Comparison of ENCODE assay signal across 1 cellular context in the genomic region with DNA sequence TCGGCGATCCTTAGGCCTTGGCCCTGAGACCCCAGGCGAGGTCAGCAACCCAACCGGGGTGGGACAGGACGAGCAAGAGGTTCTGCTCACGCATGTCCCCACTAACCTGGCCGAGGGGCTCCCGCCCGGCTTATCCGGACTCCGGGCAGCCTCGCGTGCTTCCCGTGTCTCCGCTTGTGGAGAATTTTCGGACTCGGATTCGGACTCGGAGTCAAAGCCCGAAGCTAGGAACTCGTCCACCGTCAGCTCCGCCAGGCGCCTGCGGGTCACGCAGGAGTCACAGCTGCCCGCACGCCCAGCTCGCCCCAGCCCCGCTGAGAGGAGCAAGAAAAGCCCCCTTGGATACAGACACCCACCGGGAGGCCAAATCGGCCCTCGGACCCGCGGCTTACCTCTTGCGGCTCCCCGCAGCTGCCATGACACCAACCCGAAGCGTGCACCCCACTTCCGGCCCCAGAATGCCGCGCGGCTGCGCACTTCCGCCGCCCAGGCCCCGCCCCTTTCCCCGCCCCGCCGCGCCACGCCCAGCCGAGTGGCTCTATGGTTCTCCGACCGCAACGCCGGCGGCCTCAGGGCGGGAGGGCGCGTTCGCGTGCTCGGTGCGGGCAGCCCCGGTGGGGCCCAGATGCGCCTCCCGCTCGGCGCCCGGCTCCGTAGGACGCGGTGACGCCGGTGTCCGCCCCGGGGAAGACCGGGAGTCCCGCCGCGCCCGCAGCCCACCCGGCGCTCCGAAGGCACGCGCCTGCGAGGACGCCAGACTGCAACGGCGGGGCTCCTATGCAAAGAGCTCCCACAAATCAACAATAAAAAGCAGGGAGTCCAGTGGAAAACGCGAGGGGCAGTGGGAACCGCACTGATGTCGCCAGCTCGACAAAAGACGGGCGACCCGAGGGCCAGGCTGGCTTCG.
TF ChIP-seq lines count a peak whose summit lies in the region.

A gene (minus strand): TSS at position 434 of the 907 bp plus-strand sequence. CDS start 16 bp downstream, at position 418.

TF ChIP-seq in HepG2, 621 proteins besides CTCF, POLR2A, EP300 and RAD21 (continued from another document and continues in another):
- TF ChIP-seq, protein P1, sequence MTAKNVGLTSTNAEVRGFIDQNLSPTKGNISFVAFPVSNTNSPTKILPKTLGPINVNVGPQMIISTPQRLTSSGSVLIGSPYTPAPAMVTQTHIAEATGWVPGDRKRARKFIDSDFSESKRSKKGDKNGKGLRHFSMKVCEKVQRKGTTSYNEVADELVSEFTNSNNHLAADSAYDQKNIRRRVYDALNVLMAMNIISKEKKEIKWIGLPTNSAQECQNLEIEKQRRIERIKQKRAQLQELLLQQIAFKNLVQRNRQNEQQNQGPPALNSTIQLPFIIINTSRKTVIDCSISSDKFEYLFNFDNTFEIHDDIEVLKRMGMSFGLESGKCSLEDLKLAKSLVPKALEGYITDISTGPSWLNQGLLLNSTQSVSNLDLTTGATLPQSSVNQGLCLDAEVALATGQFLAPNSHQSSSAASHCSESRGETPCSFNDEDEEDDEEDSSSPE (CRISPR knock-in tag; IDR thresholded peaks at IDR 0.05), result no peak
- no peak for TF ChIP-seq REXO4 (CRISPR knock-in tag; IDR thresholded peaks at IDR 0.05; ENCODE audit: borderline replicate concordance)
- TF ChIP-seq, protein P2, sequence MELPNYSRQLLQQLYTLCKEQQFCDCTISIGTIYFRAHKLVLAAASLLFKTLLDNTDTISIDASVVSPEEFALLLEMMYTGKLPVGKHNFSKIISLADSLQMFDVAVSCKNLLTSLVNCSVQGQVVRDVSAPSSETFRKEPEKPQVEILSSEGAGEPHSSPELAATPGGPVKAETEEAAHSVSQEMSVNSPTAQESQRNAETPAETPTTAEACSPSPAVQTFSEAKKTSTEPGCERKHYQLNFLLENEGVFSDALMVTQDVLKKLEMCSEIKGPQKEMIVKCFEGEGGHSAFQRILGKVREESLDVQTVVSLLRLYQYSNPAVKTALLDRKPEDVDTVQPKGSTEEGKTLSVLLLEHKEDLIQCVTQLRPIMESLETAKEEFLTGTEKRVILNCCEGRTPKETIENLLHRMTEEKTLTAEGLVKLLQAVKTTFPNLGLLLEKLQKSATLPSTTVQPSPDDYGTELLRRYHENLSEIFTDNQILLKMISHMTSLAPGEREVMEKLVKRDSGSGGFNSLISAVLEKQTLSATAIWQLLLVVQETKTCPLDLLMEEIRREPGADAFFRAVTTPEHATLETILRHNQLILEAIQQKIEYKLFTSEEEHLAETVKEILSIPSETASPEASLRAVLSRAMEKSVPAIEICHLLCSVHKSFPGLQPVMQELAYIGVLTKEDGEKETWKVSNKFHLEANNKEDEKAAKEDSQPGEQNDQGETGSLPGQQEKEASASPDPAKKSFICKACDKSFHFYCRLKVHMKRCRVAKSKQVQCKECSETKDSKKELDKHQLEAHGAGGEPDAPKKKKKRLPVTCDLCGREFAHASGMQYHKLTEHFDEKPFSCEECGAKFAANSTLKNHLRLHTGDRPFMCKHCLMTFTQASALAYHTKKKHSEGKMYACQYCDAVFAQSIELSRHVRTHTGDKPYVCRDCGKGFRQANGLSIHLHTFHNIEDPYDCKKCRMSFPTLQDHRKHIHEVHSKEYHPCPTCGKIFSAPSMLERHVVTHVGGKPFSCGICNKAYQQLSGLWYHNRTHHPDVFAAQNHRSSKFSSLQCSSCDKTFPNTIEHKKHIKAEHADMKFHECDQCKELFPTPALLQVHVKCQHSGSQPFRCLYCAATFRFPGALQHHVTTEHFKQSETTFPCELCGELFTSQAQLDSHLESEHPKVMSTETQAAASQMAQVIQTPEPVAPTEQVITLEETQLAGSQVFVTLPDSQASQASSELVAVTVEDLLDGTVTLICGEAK (IDR thresholded peaks at IDR 0.05), result no peak
- TF ChIP-seq, protein P2 (CRISPR knock-in tag; IDR thresholded peaks at IDR 0.05), result peak; percentile 25; the same call in 1 of the 2 replicates
- peak; percentile 84 for TF ChIP-seq YEATS4 (CRISPR knock-in tag; IDR thresholded peaks at IDR 0.05; ENCODE audit: borderline replicate concordance)
- no peak for TF ChIP-seq ZKSCAN8 (CRISPR knock-in tag; IDR thresholded peaks at IDR 0.05; ENCODE audit: borderline replicate concordance)
- peak; percentile 48; the same call in 1 of the 2 replicates for TF ChIP-seq CBFB (CRISPR knock-in tag; IDR thresholded peaks at IDR 0.05)
- no peak; the same call in 1 of the 2 replicates for TF ChIP-seq ZNF713 (CRISPR knock-in tag; IDR thresholded peaks at IDR 0.05)
- 0 out of 2 replicates have a peak, but pooled peaks have one; percentile 47 for TF ChIP-seq ZNF232 (CRISPR knock-in tag; IDR thresholded peaks at IDR 0.05; ENCODE audit: borderline replicate concordance)
- TF ChIP-seq, protein P3, sequence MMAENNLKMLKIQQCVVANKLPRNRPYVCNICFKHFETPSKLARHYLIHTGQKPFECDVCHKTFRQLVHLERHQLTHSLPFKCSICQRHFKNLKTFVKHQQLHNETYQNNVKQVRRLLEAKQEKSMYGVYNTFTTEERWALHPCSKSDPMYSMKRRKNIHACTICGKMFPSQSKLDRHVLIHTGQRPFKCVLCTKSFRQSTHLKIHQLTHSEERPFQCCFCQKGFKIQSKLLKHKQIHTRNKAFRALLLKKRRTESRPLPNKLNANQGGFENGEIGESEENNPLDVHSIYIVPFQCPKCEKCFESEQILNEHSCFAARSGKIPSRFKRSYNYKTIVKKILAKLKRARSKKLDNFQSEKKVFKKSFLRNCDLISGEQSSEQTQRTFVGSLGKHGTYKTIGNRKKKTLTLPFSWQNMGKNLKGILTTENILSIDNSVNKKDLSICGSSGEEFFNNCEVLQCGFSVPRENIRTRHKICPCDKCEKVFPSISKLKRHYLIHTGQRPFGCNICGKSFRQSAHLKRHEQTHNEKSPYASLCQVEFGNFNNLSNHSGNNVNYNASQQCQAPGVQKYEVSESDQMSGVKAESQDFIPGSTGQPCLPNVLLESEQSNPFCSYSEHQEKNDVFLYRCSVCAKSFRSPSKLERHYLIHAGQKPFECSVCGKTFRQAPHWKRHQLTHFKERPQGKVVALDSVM (CRISPR knock-in tag; IDR thresholded peaks at IDR 0.05), result no peak
- peak; percentile 89 for TF ChIP-seq KAT8 (CRISPR knock-in tag; IDR thresholded peaks at IDR 0.05)
- TF ChIP-seq SIX1 (CRISPR knock-in tag; IDR thresholded peaks at IDR 0.05; ENCODE audit: borderline replicate concordance), result no peak
- TF ChIP-seq ZNF792 (CRISPR knock-in tag; IDR thresholded peaks at IDR 0.05), result no peak
- TF ChIP-seq ZNF292 (CRISPR knock-in tag; IDR thresholded peaks at IDR 0.05; ENCODE audit: borderline replicate concordance, low read depth), result no peak
- no peak for TF ChIP-seq ARHGAP35 (CRISPR knock-in tag; IDR thresholded peaks at IDR 0.05; ENCODE audit: borderline replicate concordance)
- TF ChIP-seq ETV5 (CRISPR knock-in tag; IDR thresholded peaks at IDR 0.05; ENCODE audit: borderline replicate concordance), result 0 out of 2 replicates have a peak, but pooled peaks have one; percentile 7
- TF ChIP-seq SP2 (CRISPR knock-in tag; IDR thresholded peaks at IDR 0.05), result peak; percentile 70
- TF ChIP-seq JUNB (CRISPR knock-in tag; IDR thresholded peaks at IDR 0.05; ENCODE audit: borderline replicate concordance), result no peak
- TF ChIP-seq ZNF616 (CRISPR knock-in tag; IDR thresholded peaks at IDR 0.05; ENCODE audit: low read depth), result no peak
- peak; percentile 88 for TF ChIP-seq KDM2A (CRISPR knock-in tag; IDR thresholded peaks at IDR 0.05; ENCODE audit: borderline replicate concordance, low read depth)
- TF ChIP-seq SMAD9 (CRISPR knock-in tag; IDR thresholded peaks at IDR 0.05), result no peak
- TF ChIP-seq ZNF781 (CRISPR knock-in tag; IDR thresholded peaks at IDR 0.05; ENCODE audit: borderline replicate concordance, not compliant biosample characterization), result no peak
- peak; percentile 35; the same call in 1 of the 2 replicates for TF ChIP-seq SUZ12 (IDR thresholded peaks at IDR 0.05; ENCODE audit: low read depth, low read length)
- TF ChIP-seq NFATC3 (CRISPR knock-in tag; IDR thresholded peaks at IDR 0.05), result no peak
- TF ChIP-seq TP53 (CRISPR knock-in tag; conservative IDR thresholded peaks at IDR 0.05), result no peak
- TF ChIP-seq, protein P4, sequence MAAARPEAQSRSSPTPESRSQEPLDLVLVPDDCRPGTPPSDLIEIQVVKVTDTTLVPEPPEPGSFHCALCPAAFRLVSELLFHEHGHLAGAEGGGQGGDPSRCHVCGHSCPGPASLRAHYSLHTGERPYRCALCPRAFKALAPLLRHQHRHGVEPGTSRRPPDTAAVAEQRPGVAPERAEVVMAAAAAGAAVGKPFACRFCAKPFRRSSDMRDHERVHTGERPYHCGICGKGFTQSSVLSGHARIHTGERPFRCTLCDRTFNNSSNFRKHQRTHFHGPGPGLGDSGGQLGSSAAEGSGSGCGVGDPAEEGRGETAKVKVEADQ (CRISPR knock-in tag; IDR thresholded peaks at IDR 0.05; ENCODE audit: borderline replicate concordance), result no peak
- no peak for TF ChIP-seq ELF3 (CRISPR knock-in tag; IDR thresholded peaks at IDR 0.05)
- TF ChIP-seq, protein P5, sequence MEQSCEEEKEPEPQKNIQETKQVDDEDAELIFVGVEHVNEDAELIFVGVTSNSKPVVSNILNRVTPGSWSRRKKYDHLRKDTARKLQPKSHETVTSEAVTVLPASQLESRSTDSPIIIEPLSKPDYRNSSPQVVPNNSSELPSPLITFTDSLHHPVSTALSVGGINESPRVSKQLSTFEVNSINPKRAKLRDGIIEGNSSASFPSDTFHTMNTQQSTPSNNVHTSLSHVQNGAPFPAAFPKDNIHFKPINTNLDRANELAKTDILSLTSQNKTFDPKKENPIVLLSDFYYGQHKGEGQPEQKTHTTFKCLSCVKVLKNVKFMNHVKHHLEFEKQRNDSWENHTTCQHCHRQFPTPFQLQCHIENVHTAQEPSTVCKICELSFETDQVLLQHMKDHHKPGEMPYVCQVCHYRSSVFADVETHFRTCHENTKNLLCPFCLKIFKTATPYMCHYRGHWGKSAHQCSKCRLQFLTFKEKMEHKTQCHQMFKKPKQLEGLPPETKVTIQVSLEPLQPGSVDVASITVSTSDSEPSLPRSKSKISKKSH (CRISPR knock-in tag; IDR thresholded peaks at IDR 0.05; ENCODE audit: borderline replicate concordance), result peak; percentile 53; the same call in 1 of the 2 replicates
- TF ChIP-seq GTF3A (CRISPR knock-in tag; conservative IDR thresholded peaks at IDR 0.05), result no peak
- TF ChIP-seq SPEN (CRISPR knock-in tag; IDR thresholded peaks at IDR 0.05; ENCODE audit: low read depth), result no peak
- TF ChIP-seq, protein P6, sequence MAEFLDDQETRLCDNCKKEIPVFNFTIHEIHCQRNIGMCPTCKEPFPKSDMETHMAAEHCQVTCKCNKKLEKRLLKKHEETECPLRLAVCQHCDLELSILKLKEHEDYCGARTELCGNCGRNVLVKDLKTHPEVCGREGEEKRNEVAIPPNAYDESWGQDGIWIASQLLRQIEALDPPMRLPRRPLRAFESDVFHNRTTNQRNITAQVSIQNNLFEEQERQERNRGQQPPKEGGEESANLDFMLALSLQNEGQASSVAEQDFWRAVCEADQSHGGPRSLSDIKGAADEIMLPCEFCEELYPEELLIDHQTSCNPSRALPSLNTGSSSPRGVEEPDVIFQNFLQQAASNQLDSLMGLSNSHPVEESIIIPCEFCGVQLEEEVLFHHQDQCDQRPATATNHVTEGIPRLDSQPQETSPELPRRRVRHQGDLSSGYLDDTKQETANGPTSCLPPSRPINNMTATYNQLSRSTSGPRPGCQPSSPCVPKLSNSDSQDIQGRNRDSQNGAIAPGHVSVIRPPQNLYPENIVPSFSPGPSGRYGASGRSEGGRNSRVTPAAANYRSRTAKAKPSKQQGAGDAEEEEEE (CRISPR knock-in tag; IDR thresholded peaks at IDR 0.05; ENCODE audit: borderline replicate concordance), result no peak
- TF ChIP-seq SMC3 (IDR thresholded peaks at IDR 0.05; ENCODE audit: low read length), result no peak
- TF ChIP-seq TRIM24 (CRISPR knock-in tag; IDR thresholded peaks at IDR 0.05), result no peak
- TF ChIP-seq MBNL3 (CRISPR knock-in tag; conservative IDR thresholded peaks at IDR 0.05), result no peak
- no peak for TF ChIP-seq MAFK (conservative IDR thresholded peaks at IDR 0.05 in 1 of 2, IDR thresholded peaks at IDR 0.05 in 1 of 2; ENCODE audit: low read length in 2 of 2)
- no peak for TF ChIP-seq NFIB (CRISPR knock-in tag; IDR thresholded peaks at IDR 0.05; ENCODE audit: borderline replicate concordance)
- TF ChIP-seq, protein P7, sequence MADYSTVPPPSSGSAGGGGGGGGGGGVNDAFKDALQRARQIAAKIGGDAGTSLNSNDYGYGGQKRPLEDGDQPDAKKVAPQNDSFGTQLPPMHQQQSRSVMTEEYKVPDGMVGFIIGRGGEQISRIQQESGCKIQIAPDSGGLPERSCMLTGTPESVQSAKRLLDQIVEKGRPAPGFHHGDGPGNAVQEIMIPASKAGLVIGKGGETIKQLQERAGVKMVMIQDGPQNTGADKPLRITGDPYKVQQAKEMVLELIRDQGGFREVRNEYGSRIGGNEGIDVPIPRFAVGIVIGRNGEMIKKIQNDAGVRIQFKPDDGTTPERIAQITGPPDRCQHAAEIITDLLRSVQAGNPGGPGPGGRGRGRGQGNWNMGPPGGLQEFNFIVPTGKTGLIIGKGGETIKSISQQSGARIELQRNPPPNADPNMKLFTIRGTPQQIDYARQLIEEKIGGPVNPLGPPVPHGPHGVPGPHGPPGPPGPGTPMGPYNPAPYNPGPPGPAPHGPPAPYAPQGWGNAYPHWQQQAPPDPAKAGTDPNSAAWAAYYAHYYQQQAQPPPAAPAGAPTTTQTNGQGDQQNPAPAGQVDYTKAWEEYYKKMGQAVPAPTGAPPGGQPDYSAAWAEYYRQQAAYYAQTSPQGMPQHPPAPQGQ (CRISPR knock-in tag; IDR thresholded peaks at IDR 0.05; ENCODE audit: borderline replicate concordance), result no peak
- TF ChIP-seq NFE2L1 (CRISPR knock-in tag; IDR thresholded peaks at IDR 0.05; ENCODE audit: borderline replicate concordance), result no peak
